ENCODE assay signal across 29 cellular contexts in the genomic region with DNA sequence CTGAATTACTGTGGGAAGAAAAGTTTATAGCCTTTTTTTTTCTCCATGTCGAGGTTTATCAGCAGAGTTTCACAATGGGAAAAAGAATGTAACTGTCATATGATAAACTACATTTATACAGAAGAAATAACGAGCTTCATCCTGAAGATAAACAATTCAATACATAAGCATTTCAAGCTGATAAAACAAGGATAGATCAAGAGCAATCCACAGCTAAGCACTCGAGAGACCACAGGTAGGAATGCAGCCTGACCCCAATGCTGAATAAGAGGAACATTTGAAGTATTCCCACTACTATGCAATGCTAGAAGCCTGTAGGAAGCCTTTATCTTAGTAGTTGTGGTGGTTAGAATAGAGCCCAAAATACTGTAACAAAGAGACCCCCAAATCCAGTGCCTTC.
"Had no signal": no experiment of that assay in that cellular context is flagged by ENCODE, and none has a peak within 500 bp of the region (broad histone marks: within the 10 kb centered on the region; RNA-seq: fewer than 3 reads in every experiment).

No MANE protein-coding gene starts in this region.

- H3K36me3 ChIP-seq: colonic mucosa, pancreas, prostate gland, transverse colon had no signal

- H3K27me3 ChIP-seq: colonic mucosa, pancreas, testis, transverse colon had no signal

- H3K4me3 ChIP-seq: colonic mucosa, pancreas, prostate gland, testis, transverse colon had no signal

- H3K27ac ChIP-seq: colonic mucosa, pancreas, prostate gland, testis, transverse colon had no signal

- DNase-seq: activated CD4-positive, alpha-beta memory T cell treated with anti-CD3 and anti-CD28 coated beads for 36 hours; activated CD4-positive, alpha-beta T cell treated with anti-CD3 and anti-CD28 coated beads, Interleukin-2, amount 10 ng/mL, durations not matched to agents 24 days and 14 days; activated CD4-positive, CD25-positive, alpha-beta regulatory T cell treated with anti-CD3 and anti-CD28 coated beads, Interleukin-2, amount 50 U/mL, for 72 hours; activated gamma-delta T cell treated with Interleukin-2 at 50 U/mL for 16 hours; activated naive CD4-positive, alpha-beta T cell treated with anti-CD3 and anti-CD28 coated beads, Interleukin-2, amount 50 U/mL, for 16 hours; activated T-cell treated with anti-CD3 and anti-CD28 coated beads, Interleukin-2, amount 50 U/mL, for 4 hours; amygdala; colonic mucosa; effector CD8-positive, alpha-beta T cell; foreskin fibroblast; head of caudate nucleus; hippocampal formation; left colon; mammary epithelial cell; naive thymus-derived CD8-positive, alpha-beta T cell; nucleus accumbens; pancreas; retina; stimulated activated CD4-positive, alpha-beta T cell treated with anti-CD3 and anti-CD28 coated beads, Interleukin-15, amount 100 ng/mL, for 24 hours; stimulated activated CD4-positive, alpha-beta T cell treated with anti-CD3 and anti-CD28 coated beads, Interleukin-2, amount 100 ng/mL, for 24 hours; stimulated activated naive CD4-positive, alpha-beta T cell treated with Interleukin-2 at 50 U/mL for 16 hours; SW 1271; T1000; testis; transverse colon had no signal

- H3K4me3 Mint-ChIP-seq: activated CD4-positive, alpha-beta memory T cell treated with anti-CD3 and anti-CD28 coated beads for 36 hours; activated CD4-positive, alpha-beta T cell treated with anti-CD3 and anti-CD28 coated beads, Interleukin-2, amount 10 ng/mL, durations not matched to agents 24 days and 14 days; activated T-cell treated with anti-CD3 and anti-CD28 coated beads, Interleukin-2, amount 50 U/mL, for 4 hours; activated T-helper 17 cell treated with anti-CD3 and anti-CD28 coated beads, Interleukin-2, amount 50 U/mL, for 72 hours; naive thymus-derived CD8-positive, alpha-beta T cell; neural crest cell; T-helper 1 cell treated with Interleukin-12 subunit alpha and Interleukin-12 subunit beta and Interleukin-4 antibody, amounts not matched to agents 30 μg/mL and 1 μg/mL, for 36 hours had no signal

- H3K4me1 ChIP-seq: colonic mucosa, pancreas, prostate gland, testis, transverse colon had no signal

- H3K27ac Mint-ChIP-seq: activated CD4-positive, alpha-beta T cell treated with anti-CD3 and anti-CD28 coated beads, Interleukin-2, amount 10 ng/mL, durations not matched to agents 24 days and 14 days; activated T-helper 17 cell treated with anti-CD3 and anti-CD28 coated beads, Interleukin-2, amount 50 U/mL, for 72 hours; naive thymus-derived CD8-positive, alpha-beta T cell; T-helper 1 cell treated with Interleukin-12 subunit alpha and Interleukin-12 subunit beta and Interleukin-4 antibody, amounts not matched to agents 30 μg/mL and 1 μg/mL, for 36 hours had no signal

- ATAC-seq: activated T-cell treated with anti-CD3 and anti-CD28 coated beads, Interleukin-2, amount 50 U/mL, for 4 hours; activated T-helper 17 cell treated with anti-CD3 and anti-CD28 coated beads, Interleukin-2, amount 50 U/mL, for 72 hours; left colon; naive thymus-derived CD8-positive, alpha-beta T cell; pancreas had no signal

- H3K27me3 Mint-ChIP-seq: activated T-helper 17 cell treated with anti-CD3 and anti-CD28 coated beads, Interleukin-2, amount 50 U/mL, for 72 hours had no signal

- H3K9me3 ChIP-seq: colonic mucosa, pancreas, prostate gland, testis, transverse colon had no signal

- H3K36me3 Mint-ChIP-seq: activated CD4-positive, alpha-beta memory T cell treated with anti-CD3 and anti-CD28 coated beads for 36 hours had no signal
